Comparison of ENCODE assay signal across 16 cellular contexts in the genomic region with DNA sequence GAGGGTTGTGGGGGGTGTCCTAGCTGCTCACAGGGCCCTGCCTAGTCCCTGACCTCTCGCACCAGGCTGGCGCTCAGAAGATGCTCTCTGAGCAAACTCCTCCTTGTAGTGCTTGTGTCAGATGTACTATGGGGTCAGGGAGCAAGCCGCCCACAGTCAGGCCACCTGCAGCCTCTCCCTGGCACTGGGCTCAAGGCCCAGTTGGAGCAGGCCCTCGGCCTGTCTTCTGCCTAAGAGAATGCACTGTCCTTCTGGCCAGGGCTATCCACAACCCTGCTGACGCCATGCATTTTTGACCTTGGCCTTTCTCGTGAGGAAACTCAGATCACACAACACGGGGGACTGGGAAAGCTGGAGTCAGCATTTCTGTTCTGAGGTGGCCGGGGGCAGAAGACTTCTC.
A peak's percentile ranks its signal among the peaks of the same experiment; 100 is the strongest.
DNase-seq lines count a peak whose midpoint lies in the region; ATAC-seq and TF ChIP-seq lines count a peak whose summit lies in the region.
"Had no signal": no experiment of that assay in that cellular context is flagged by ENCODE, and none has a peak within 500 bp of the region (broad histone marks: within the 10 kb centered on the region; RNA-seq: fewer than 3 reads in every experiment).

No MANE protein-coding gene starts in this region.

- H2BK5ac ChIP-seq in neuronal stem cell (ENCODE audit: low read length) = no peak overlapping the region

- H3K4me2 ChIP-seq in neuronal stem cell (ENCODE audit: insufficient read depth, low read length, poor library complexity, severe bottlenecking) = no peak overlapping the region
- H3K4me2 ChIP-seq: PC-9 had no signal

- DNase-seq in adrenal gland (peak; percentile 58 to 84 (median 79)), left kidney (ENCODE audit: low read depth, low spot score) (peak; percentile 50), neuronal stem cell (ENCODE audit: low spot score) (no peak), tibial nerve (ENCODE audit: low spot score in 2 of 2) (peak; percentile 33 to 44), inferior parietal cortex (ENCODE audit: extremely low spot score) (no peak), activated T-cell treated with anti-CD3 and anti-CD28 coated beads for 4 hours (no peak)
- DNase-seq in stimulated activated CD8-positive, alpha-beta memory T cell treated with anti-CD3 and anti-CD28 coated beads, Interleukin-4, amount 100 ng/mL, for 48 hours = no peak
- DNase-seq: COR-L47, KBM-7, NCI-H1092, NCI-H146, NCI-H2227 treated with DMSO at 0.1 percent for 48 hours, NCI-H524, PC-9, Right ventricle myocardium superior had no signal

- TF ChIP-seq POLR2A in adrenal gland (IDR thresholded peaks at IDR 0.05) (no peak), tibial nerve (IDR thresholded peaks at IDR 0.05) (no peak)

- H2BK120ac ChIP-seq in neuronal stem cell (ENCODE audit: low read depth, low read length) = no peak overlapping the region

- H3K14ac ChIP-seq in neuronal stem cell (ENCODE audit: low read length) = no peak overlapping the region

- H2AFZ ChIP-seq in neuronal stem cell (ENCODE audit: low read length) = no peak overlapping the region
- H2AFZ ChIP-seq: PC-9 had no signal

- H4K91ac ChIP-seq in neuronal stem cell (ENCODE audit: low read depth, low read length, poor library complexity) = no peak overlapping the region

- H2AK5ac ChIP-seq in neuronal stem cell (ENCODE audit: low read depth, low read length) = no peak overlapping the region

- H3K18ac ChIP-seq in neuronal stem cell (ENCODE audit: low read length) = peak overlapping the region; percentile 4

- peak; percentile 46 to 84 for TF ChIP-seq EP300 in tibial nerve (IDR thresholded peaks at IDR 0.05)

- 38 to 58% (median 46%) methylated on average over 6 to 8 of the region's 8 CpGs for WGBS in adrenal gland, 4 donors
- no CpG with 5 or more reads among the region's 8 CpGs for WGBS in neuronal stem cell (ENCODE audit: extremely low coverage in 2 of 2, insufficient read length in 2 of 2, insufficient replicate concordance in 1 of 2), 2 donors
- WGBS in tibial nerve, 2 donors = 51 to 63% methylated on average over 6 to 7 of the region's 8 CpGs

- no peak overlapping the region for H3K4ac ChIP-seq in neuronal stem cell (ENCODE audit: low read length)

- peaks cover 2% of the 10 kb centered on the region for H3K79me1 ChIP-seq in neuronal stem cell (ENCODE audit: low read depth, low read length)

- H2BK15ac ChIP-seq in neuronal stem cell (ENCODE audit: low read length) = no peak overlapping the region

- no peaks in the 10 kb centered on the region for H3K36me3 ChIP-seq in adrenal gland (replicated peaks in 1 of 2)
- peaks cover 0 to 23% of the 10 kb centered on the region in 2 donors for H3K36me3 ChIP-seq in neuronal stem cell (replicated peaks in 1 of 2; ENCODE audit: control insufficient read depth in 2 of 2, insufficient read depth in 2 of 2, low read length in 2 of 2)
- no peaks in the 10 kb centered on the region for H3K36me3 ChIP-seq in tibial nerve

- no peak overlapping the region for H3K23ac ChIP-seq in neuronal stem cell (ENCODE audit: low read depth, low read length, poor library complexity)

- no peak overlapping the region for H4K8ac ChIP-seq in neuronal stem cell (ENCODE audit: low read depth, low read length)

- no peak overlapping the region for H2BK12ac ChIP-seq in neuronal stem cell (ENCODE audit: low read length)

- H3K27ac ChIP-seq in adrenal gland (peak overlapping the region in 3 of 5 donors; percentile 21 to 82 (median 65)), neuronal stem cell (replicated peaks; ENCODE audit: low read length) (no peak overlapping the region), tibial nerve (peak overlapping the region in 2 of 4 donors; percentile 64 to 77)
- H3K27ac ChIP-seq: PC-9 had no signal

- no peak overlapping the region for H3K9ac ChIP-seq in neuronal stem cell (ENCODE audit: low read depth, low read length, poor library complexity)

- ATAC-seq in GM19452 (IDR thresholded peaks at IDR 0.05; ENCODE audit: unreplicated experiment) = no peak

- TF ChIP-seq CTCF in adrenal gland (IDR thresholded peaks at IDR 0.05) = no peak
- no peak for TF ChIP-seq CTCF in tibial nerve (IDR thresholded peaks at IDR 0.05)

- H3K27me3 ChIP-seq in adrenal gland (no peaks in the 10 kb centered on the region), neuronal stem cell (ENCODE audit: control insufficient read depth in 3 of 3, insufficient read depth in 3 of 3, low read depth in 1 of 3, low read length in 3 of 3) (peaks cover 0 to 88% (median 0%) of the 10 kb centered on the region in 3 experiments), tibial nerve (peaks cover 0 to 16% of the 10 kb centered on the region in 2 donors)

- no peaks in the 10 kb centered on the region for H3K9me3 ChIP-seq in adrenal gland (replicated peaks in 1 of 3)
- no peaks in the 10 kb centered on the region for H3K9me3 ChIP-seq in neuronal stem cell (replicated peaks in 1 of 2; ENCODE audit: control insufficient read depth in 2 of 2, insufficient read depth in 1 of 2, low read depth in 1 of 2, low read length in 2 of 2)
- no peaks in the 10 kb centered on the region for H3K9me3 ChIP-seq in tibial nerve

- intact Hi-C loops in adrenal gland (cut with DNase I) = no loop called here

- peaks cover 11 to 43% of the 10 kb centered on the region in 2 donors for H3K4me1 ChIP-seq in adrenal gland (replicated peaks in 1 of 2)
- peaks cover 0 to 10% of the 10 kb centered on the region in 2 donors for H3K4me1 ChIP-seq in neuronal stem cell (ENCODE audit: control insufficient read depth in 2 of 2, insufficient read depth in 1 of 2, low read depth in 1 of 2, low read length in 2 of 2)
- peaks cover 4 to 49% (median 18%) of the 10 kb centered on the region in 4 donors for H3K4me1 ChIP-seq in tibial nerve

- no peak overlapping the region for H3K4me3 ChIP-seq in adrenal gland
- H3K4me3 ChIP-seq in neuronal stem cell (ENCODE audit: low read length in 2 of 2) = no peak overlapping the region
- no peak overlapping the region for H3K4me3 ChIP-seq in tibial nerve
- H3K4me3 ChIP-seq: PC-9 had no signal

Comparison
In these comparisons a context has a peak if more than half of its experiments do, and no peak if none do; other contexts are left out.
1. DNase-seq: peak in adrenal gland (7 of 7), left kidney (single experiment) and tibial nerve (2 of 2); none in neuronal stem cell (single experiment), stimulated activated CD8-positive, alpha-beta memory T cell treated with anti-CD3 and anti-CD28 coated beads, Interleukin-4, amount 100 ng/mL, for 48 hours (single experiment), inferior parietal cortex (single experiment) and activated T-cell treated with anti-CD3 and anti-CD28 coated beads for 4 hours (single experiment).